ENCODE assay signal across 19 cellular contexts in the genomic region with DNA sequence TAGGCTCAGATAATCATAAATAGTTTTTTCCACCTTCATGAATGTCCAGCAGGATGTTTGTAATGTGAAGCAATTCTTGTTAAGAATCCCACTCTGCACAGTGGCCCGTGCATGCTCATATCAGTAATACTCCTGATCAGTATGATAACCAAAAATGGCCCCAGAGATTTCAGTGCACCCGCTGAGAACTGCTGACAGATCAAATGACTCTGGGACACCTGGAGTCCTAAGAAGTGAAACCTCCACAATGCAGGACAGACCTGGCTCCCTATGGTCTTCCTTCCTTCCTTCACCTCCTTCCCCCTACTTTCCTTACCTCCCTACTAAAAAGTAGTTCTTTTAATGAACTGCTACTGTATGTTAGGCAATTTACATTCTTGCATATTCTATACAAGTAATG. TPM values are rescaled to one million over a fixed set of nuclear protein-coding genes. Genes with fewer than 3 reads are reported as not detected.
A peak's percentile ranks its signal among the peaks of the same experiment; 100 is the strongest.
DNase-seq lines count a peak whose midpoint lies in the region; ATAC-seq and TF ChIP-seq lines count a peak whose summit lies in the region.
"Had no signal": no experiment of that assay in that cellular context is flagged by ENCODE, and none has a peak within 500 bp of the region (broad histone marks: within the 10 kb centered on the region; RNA-seq: fewer than 3 reads in every experiment).

No MANE protein-coding gene starts in this region.

- H3K27ac Mint-ChIP-seq in activated naive CD8-positive, alpha-beta T cell, result peak overlapping the region; percentile 64
- H3K27ac Mint-ChIP-seq in activated naive CD8-positive, alpha-beta T cell treated with anti-CD3 and anti-CD28 coated beads, Interleukin-2, amount 50 U/mL, for 24 hours, result no peak overlapping the region
- no peak overlapping the region for H3K27ac Mint-ChIP-seq in glutamatergic neuron (ENCODE audit: unreplicated experiment)
- H3K27ac Mint-ChIP-seq: HFFc6, WTC11 had no signal

- peak overlapping the region; percentile 51 for H3K4me3 Mint-ChIP-seq in activated naive CD8-positive, alpha-beta T cell
- H3K4me3 Mint-ChIP-seq in activated naive CD8-positive, alpha-beta T cell treated with anti-CD3 and anti-CD28 coated beads, Interleukin-2, amount 50 U/mL, for 24 hours, result no peak overlapping the region
- H3K4me3 Mint-ChIP-seq in glutamatergic neuron (ENCODE audit: unreplicated experiment), result peak overlapping the region; percentile 3
- H3K4me3 Mint-ChIP-seq: HFFc6; stimulated activated naive CD8-positive, alpha-beta T cell treated with anti-CD3 and anti-CD28 coated beads, Interleukin-15, Interleukin-2, amounts not matched to agents 100 ng/mL and 50 ng/mL, for 24 hours; WTC11 had no signal

- H3K4me1 Mint-ChIP-seq in activated naive CD8-positive, alpha-beta T cell (ENCODE audit: low read depth), result peaks cover 89% of the 10 kb centered on the region
- peaks cover 88% of the 10 kb centered on the region for H3K4me1 Mint-ChIP-seq in activated naive CD8-positive, alpha-beta T cell treated with anti-CD3 and anti-CD28 coated beads, Interleukin-2, amount 50 U/mL, for 24 hours
- H3K4me1 Mint-ChIP-seq in glutamatergic neuron (ENCODE audit: low read depth, unreplicated experiment), result peaks cover 18% of the 10 kb centered on the region

- peaks cover 5% of the 10 kb centered on the region for H3K36me3 Mint-ChIP-seq in activated naive CD8-positive, alpha-beta T cell
- H3K36me3 Mint-ChIP-seq in activated naive CD8-positive, alpha-beta T cell treated with anti-CD3 and anti-CD28 coated beads, Interleukin-2, amount 50 U/mL, for 24 hours (ENCODE audit: low read depth), result peaks cover 16% of the 10 kb centered on the region
- no peaks in the 10 kb centered on the region for H3K36me3 Mint-ChIP-seq in glutamatergic neuron (ENCODE audit: unreplicated experiment)

- DNase-seq in activated naive CD8-positive, alpha-beta T cell treated with anti-CD3 and anti-CD28 coated beads, Interleukin-2, amount 50 U/mL, for 24 hours, result no peak
- DNase-seq in RPMI8226 (peak; percentile 49), glutamatergic neuron (no peak), ureter (ENCODE audit: low spot score) (peak; percentile 13), Ammon's horn (ENCODE audit: low spot score) (no peak), COLO668 (lab: John Stamatoyannopoulos, UW; ENCODE audit: unreplicated experiment) (no peak)
- DNase-seq: colonic mucosa; esophagus squamous epithelium; gastrocnemius medialis; HFFc6; Kasumi-1; NCI-H1092; NCI-H2029 treated with DMSO at 0.1 percent for 48 hours; stimulated activated CD4-positive, alpha-beta T cell treated with anti-CD3 and anti-CD28 coated beads, Interleukin-4, amount 100 ng/mL, for 1 hour; thyroid gland had no signal

- H3K9me3 Mint-ChIP-seq in activated naive CD8-positive, alpha-beta T cell (ENCODE audit: low read depth), result no peaks in the 10 kb centered on the region
- H3K9me3 Mint-ChIP-seq in activated naive CD8-positive, alpha-beta T cell treated with anti-CD3 and anti-CD28 coated beads, Interleukin-2, amount 50 U/mL, for 24 hours, result no peaks in the 10 kb centered on the region
- no peaks in the 10 kb centered on the region for H3K9me3 Mint-ChIP-seq in glutamatergic neuron (ENCODE audit: unreplicated experiment)
- H3K9me3 Mint-ChIP-seq: HFFc6; stimulated activated naive CD8-positive, alpha-beta T cell treated with anti-CD3 and anti-CD28 coated beads, Interleukin-15, Interleukin-2, amounts not matched to agents 100 ng/mL and 50 ng/mL, for 24 hours; WTC11 had no signal

- no peaks in the 10 kb centered on the region for H3K27me3 Mint-ChIP-seq in activated naive CD8-positive, alpha-beta T cell
- no peaks in the 10 kb centered on the region for H3K27me3 Mint-ChIP-seq in activated naive CD8-positive, alpha-beta T cell treated with anti-CD3 and anti-CD28 coated beads, Interleukin-2, amount 50 U/mL, for 24 hours
- H3K27me3 Mint-ChIP-seq in glutamatergic neuron (ENCODE audit: unreplicated experiment), result no peaks in the 10 kb centered on the region
- H3K27me3 Mint-ChIP-seq: stimulated activated naive CD8-positive, alpha-beta T cell treated with anti-CD3 and anti-CD28 coated beads, Interleukin-15, Interleukin-2, amounts not matched to agents 100 ng/mL and 50 ng/mL, for 24 hours had no signal

- TF ChIP-seq CTCF in glutamatergic neuron (IDR thresholded peaks at IDR 0.05; ENCODE audit: partially characterized antibody, unreplicated experiment), result no peak

- ATAC-seq in activated naive CD8-positive, alpha-beta T cell treated with anti-CD3 and anti-CD28 coated beads, Interleukin-2, amount 50 U/mL, for 24 hours, result no peak
- no peak for ATAC-seq in HG03565 (IDR thresholded peaks at IDR 0.05; ENCODE audit: unreplicated experiment)
- ATAC-seq: gastrocnemius medialis, WTC11 had no signal

RNA-seq across cellular contexts. Expression of gene MAPK13, which starts 13.8 kb away (rescaled TPM):
- total RNA-seq in glutamatergic neuron (ENCODE audit: unreplicated experiment), result 4.2 TPM
- 70.3 TPM for total RNA-seq in ureter

Comparison
In these comparisons a context has a peak if more than half of its experiments do, and no peak if none do; other contexts are left out.
1. DNase-seq: peak in RPMI8226 (single experiment) and ureter (single experiment); none in activated naive CD8-positive, alpha-beta T cell treated with anti-CD3 and anti-CD28 coated beads, Interleukin-2, amount 50 U/mL, for 24 hours (single experiment), glutamatergic neuron (single experiment), Ammon's horn (single experiment) and COLO668 (single experiment).
2. RNA of gene MAPK13, which starts 13.8 kb away (total RNA-seq): 70.3 TPM in ureter (single experiment); 4.2 TPM in glutamatergic neuron (single experiment); every median in the first group is over 10 times any median in the second.